ENCODE assay signal across 12 cellular contexts in genomic region chr14:101774006-101774755, GRCh38. TPM values are rescaled to one million over a fixed set of nuclear protein-coding genes. Genes with fewer than 3 reads are reported as not detected.
DNase-seq lines count a peak whose midpoint lies in the region; ATAC-seq and TF ChIP-seq lines count a peak whose summit lies in the region.
"Had no signal": no experiment of that assay in that cellular context is flagged by ENCODE, and none has a peak within 500 bp of the region (broad histone marks: within the 10 kb centered on the region; RNA-seq: fewer than 3 reads in every experiment).

No MANE protein-coding gene starts in this region.

- no peak overlapping the region for H2BK5ac ChIP-seq in neuronal stem cell (ENCODE audit: low read length)

- DNase-seq in SK-MEL-5 (ENCODE audit: low read depth, low spot score) (peak; percentile 95), memory B cell (ENCODE audit: low spot score in 2 of 2) (peak in 1 of 2 donors; percentile 25), HEK293T (ENCODE audit: extremely low spot score) (no peak), RKO (ENCODE audit: low spot score) (no peak), neuronal stem cell (ENCODE audit: low spot score) (no peak), H7 (no peak)
- DNase-seq: activated T-cell treated with anti-CD3 and anti-CD28 coated beads, Interleukin-2, amount 50 U/mL, for 1 hour; NCI-H1930; WERI-Rb-1 had no signal

- H2BK15ac ChIP-seq in neuronal stem cell (ENCODE audit: low read length): no peak overlapping the region

- H3K36me3 Mint-ChIP-seq in IgD-negative memory B cell (peaks cover 4% of the 10 kb centered on the region), memory B cell (no peaks in the 10 kb centered on the region)

- H2BK120ac ChIP-seq in neuronal stem cell (ENCODE audit: low read depth, low read length): no peak overlapping the region

- H2AK5ac ChIP-seq in neuronal stem cell (ENCODE audit: low read depth, low read length): no peak overlapping the region

- in situ Hi-C loops in SK-MEL-5 (cut with HindIII; ENCODE audit: low pct_unique_long_range_greater_than_20kb, low sequenced_read_pairs): no loop called here

- peak overlapping the region in 2 of 4 donors; percentile 68 to 86 for H3K4me3 Mint-ChIP-seq in IgD-negative memory B cell
- peak overlapping the region; percentile 39 for H3K4me3 Mint-ChIP-seq in memory B cell

- peak; percentile 76 for ATAC-seq in memory B cell (ENCODE audit: low read depth)
- ATAC-seq: Right ventricle myocardium inferior had no signal

- H3K4me1 Mint-ChIP-seq in IgD-negative memory B cell (peaks cover 34 to 39% (median 37%) of the 10 kb centered on the region in 3 donors), memory B cell (peaks cover 41% of the 10 kb centered on the region)

- peak overlapping the region in 6 of 10 experiments; percentile 6 to 46 (median 36); a peak in 5 of 20 replicates for H3K4me3 ChIP-seq in BLaER1 treated with 17β-estradiol and CSF1 and Interleukin-3, amounts not matched to agents 10 nM and 100 nM
- no peak overlapping the region for H3K4me3 ChIP-seq in neuronal stem cell (ENCODE audit: low read length in 2 of 2)
- H3K4me3 ChIP-seq in H7 (ENCODE audit: insufficient read depth, low read depth, low read length): no peak overlapping the region

- peak overlapping the region; percentile 34 to 90 (median 69) for H3K27ac Mint-ChIP-seq in IgD-negative memory B cell
- peak overlapping the region; percentile 65 for H3K27ac Mint-ChIP-seq in memory B cell

- H3K79me1 ChIP-seq in neuronal stem cell (ENCODE audit: low read depth, low read length): no peaks in the 10 kb centered on the region

- H3K4me1 ChIP-seq in BLaER1 treated with 17β-estradiol and CSF1 and Interleukin-3, amounts not matched to agents 10 nM and 100 nM: peaks cover 73 to 99% (median 94%) of the 10 kb centered on the region in 10 experiments
- H3K4me1 ChIP-seq in neuronal stem cell (ENCODE audit: control insufficient read depth in 2 of 2, insufficient read depth in 1 of 2, low read depth in 1 of 2, low read length in 2 of 2): peaks cover 0 to 1% of the 10 kb centered on the region in 2 donors

- no peak overlapping the region for H3K14ac ChIP-seq in neuronal stem cell (ENCODE audit: low read length)

- no peak overlapping the region for H3K18ac ChIP-seq in neuronal stem cell (ENCODE audit: low read length)

- H3K9me3 ChIP-seq in BLaER1 treated with 17β-estradiol and CSF1 and Interleukin-3, amounts not matched to agents 10 nM and 100 nM (replicated peaks in 1 of 11): peaks cover 0 to 11% (median 4%) of the 10 kb centered on the region in 11 experiments; a peak in 7 of 22 replicates
- H3K9me3 ChIP-seq in neuronal stem cell (replicated peaks in 1 of 2; ENCODE audit: control insufficient read depth in 2 of 2, insufficient read depth in 1 of 2, low read depth in 1 of 2, low read length in 2 of 2): peaks cover 0 to 7% of the 10 kb centered on the region in 2 donors

- no CpG with 5 or more reads among the region's 7 CpGs for WGBS in neuronal stem cell (ENCODE audit: extremely low coverage in 2 of 2, insufficient read length in 2 of 2, insufficient replicate concordance in 1 of 2), 2 donors

- H3K27me3 ChIP-seq in BLaER1 treated with 17β-estradiol and CSF1 and Interleukin-3, amounts not matched to agents 10 nM and 100 nM: no peaks in the 10 kb centered on the region
- H3K27me3 ChIP-seq in neuronal stem cell (ENCODE audit: control insufficient read depth in 3 of 3, insufficient read depth in 3 of 3, low read depth in 1 of 3, low read length in 3 of 3) (peaks cover 0 to 5% (median 0%) of the 10 kb centered on the region in 3 experiments), H7 (ENCODE audit: control insufficient read depth, insufficient read depth, low read length) (peaks cover 6% of the 10 kb centered on the region)

- peak overlapping the region; percentile 29 to 99 (median 79); a peak in 20 of 22 replicates for H3K27ac ChIP-seq in BLaER1 treated with 17β-estradiol and CSF1 and Interleukin-3, amounts not matched to agents 10 nM and 100 nM
- no peak overlapping the region for H3K27ac ChIP-seq in neuronal stem cell (replicated peaks; ENCODE audit: low read length)
- H3K27ac ChIP-seq: WERI-Rb-1 had no signal

- H2BK12ac ChIP-seq in neuronal stem cell (ENCODE audit: low read length): no peak overlapping the region

- H4K8ac ChIP-seq in neuronal stem cell (ENCODE audit: low read depth, low read length): no peak overlapping the region

- POLR2A ChIA-PET in HEK293T (lab: Yijun Ruan, JAX): interaction anchor here (1.0 to 1.2 kb wide), 2 partner anchors 36 to 174 kb away, joined by 3 to 6 read pairs; no protein-coding TSS in a partner anchor

- peak overlapping the region; percentile 80 to 99 (median 93) for H3K4me2 ChIP-seq in BLaER1 treated with 17β-estradiol and CSF1 and Interleukin-3, amounts not matched to agents 10 nM and 100 nM
- no peak overlapping the region for H3K4me2 ChIP-seq in neuronal stem cell (ENCODE audit: insufficient read depth, low read length, poor library complexity, severe bottlenecking)

- H4K20me1 ChIP-seq in BLaER1 treated with 17β-estradiol and CSF1 and Interleukin-3, amounts not matched to agents 10 nM and 100 nM: peaks cover 0 to 82% (median 9%) of the 10 kb centered on the region in 11 experiments; a peak in 9 of 22 replicates

- H3K27me3 Mint-ChIP-seq in IgD-negative memory B cell: peaks cover 2% of the 10 kb centered on the region
- no peaks in the 10 kb centered on the region for H3K27me3 Mint-ChIP-seq in memory B cell

- CTCF ChIA-PET in HEK293T (lab: Yijun Ruan, JAX): no interaction called here

- no peak overlapping the region for H3K23ac ChIP-seq in neuronal stem cell (ENCODE audit: low read depth, low read length, poor library complexity)

- H3K4ac ChIP-seq in neuronal stem cell (ENCODE audit: low read length): no peak overlapping the region

- H3K9ac ChIP-seq in BLaER1 treated with 17β-estradiol and CSF1 and Interleukin-3, amounts not matched to agents 10 nM and 100 nM: peak overlapping the region; percentile 30 to 88 (median 63); a peak in 19 of 22 replicates
- H3K9ac ChIP-seq in neuronal stem cell (ENCODE audit: low read depth, low read length, poor library complexity): no peak overlapping the region

- H3K36me3 ChIP-seq in BLaER1 treated with 17β-estradiol and CSF1 and Interleukin-3, amounts not matched to agents 10 nM and 100 nM: peaks cover 0 to 25% (median 8%) of the 10 kb centered on the region in 11 experiments; a peak in 10 of 22 replicates
- H3K36me3 ChIP-seq in neuronal stem cell (replicated peaks in 1 of 2; ENCODE audit: control insufficient read depth in 2 of 2, insufficient read depth in 2 of 2, low read length in 2 of 2) (no peaks in the 10 kb centered on the region), H7 (replicated peaks; ENCODE audit: control insufficient read depth, insufficient read depth, low read length) (no peaks in the 10 kb centered on the region)
- H3K36me3 ChIP-seq: WERI-Rb-1 had no signal

- no peaks in the 10 kb centered on the region for H3K9me3 Mint-ChIP-seq in IgD-negative memory B cell
- H3K9me3 Mint-ChIP-seq in memory B cell: no peaks in the 10 kb centered on the region

- no peak overlapping the region for H4K91ac ChIP-seq in neuronal stem cell (ENCODE audit: low read depth, low read length, poor library complexity)

- H2AFZ ChIP-seq in neuronal stem cell (ENCODE audit: low read length): no peak overlapping the region

TF ChIP-seq in HEK293T, 16 proteins besides CTCF, POLR2A, EP300 and RAD21:
- no peak for TF ChIP-seq PKNOX1 (IDR thresholded peaks at IDR 0.05)
- no peak for TF ChIP-seq SUZ12 (IDR thresholded peaks at IDR 0.05)
- TF ChIP-seq FOXM1 (IDR thresholded peaks at IDR 0.05; ENCODE audit: borderline replicate concordance): no peak
- no peak for TF ChIP-seq HDGF (IDR thresholded peaks at IDR 0.05; ENCODE audit: borderline replicate concordance)
- no peak for TF ChIP-seq ARNT (IDR thresholded peaks at IDR 0.05)
- no peak for TF ChIP-seq LEF1 (IDR thresholded peaks at IDR 0.05; ENCODE audit: borderline replicate concordance)
- no peak for TF ChIP-seq SP1 (IDR thresholded peaks at IDR 0.05)
- TF ChIP-seq BHLHE40 (IDR thresholded peaks at IDR 0.05; ENCODE audit: borderline replicate concordance): no peak
- TF ChIP-seq FOXK2 (IDR thresholded peaks at IDR 0.05): no peak
- TF ChIP-seq L3MBTL2 (conservative IDR thresholded peaks at IDR 0.05): no peak
- TF ChIP-seq ZNF384 (IDR thresholded peaks at IDR 0.05): no peak
- TF ChIP-seq CTBP1 (IDR thresholded peaks at IDR 0.05; ENCODE audit: borderline replicate concordance): no peak
- TF ChIP-seq TARDBP (IDR thresholded peaks at IDR 0.05): no peak
- TF ChIP-seq NFRKB (IDR thresholded peaks at IDR 0.05): no peak

RNA-seq across cellular contexts. Expression of gene PPP2R5C, which starts 12.7 kb away (rescaled TPM):
- 106 TPM for polyA plus RNA-seq in IgD-negative memory B cell
- total RNA-seq in SK-MEL-5 (2014; rRNA removed; shearing (Covaris generic)): 216 and 235 TPM in 2 replicates
- polyA plus RNA-seq in SK-MEL-5 (2015; cell fraction: cytosol; rRNA removed): 130 and 163 TPM in 2 replicates
- 118 and 121 TPM in 2 replicates for polyA plus RNA-seq in SK-MEL-5 (2015; cell fraction: nucleus; rRNA removed)
- 199 TPM for polyA plus RNA-seq in neuronal stem cell (2013, experiment 1 of 2)
- 209 TPM for polyA plus RNA-seq in neuronal stem cell (2013, experiment 2 of 2)
- 46.7 and 64.6 TPM in 2 replicates for total RNA-seq in H7 (2014; rRNA removed; shearing (Covaris generic))

Comparison
In these comparisons a context has a peak if more than half of its experiments do, and no peak if none do; other contexts are left out.
1. H3K4me3 ChIP-seq: peak in BLaER1 treated with 17β-estradiol and CSF1 and Interleukin-3, amounts not matched to agents 10 nM and 100 nM (6 of 10); none in neuronal stem cell (0 of 2) and H7 (single experiment).